ENCODE assay signal across 15 cellular contexts in genomic region chr11:72820439-72821139, GRCh38. TPM values are rescaled to one million over a fixed set of nuclear protein-coding genes. Genes with fewer than 3 reads are reported as not detected.
DNase-seq lines count a peak whose midpoint lies in the region; ATAC-seq, FAIRE-seq and TF ChIP-seq lines count a peak whose summit lies in the region.
"Had no signal": no experiment of that assay in that cellular context is flagged by ENCODE, and none has a peak within 500 bp of the region (broad histone marks: within the 10 kb centered on the region; RNA-seq: fewer than 3 reads in every experiment).

No MANE protein-coding gene starts in this region.

- RAD21 ChIA-PET in HCT116 (lab: Charles Lee; ENCODE audit: low non-redundant PET in 1 of 2, low total read pairs in 2 of 2, uncharacterized antibody in 2 of 2, unreplicated experiment in 2 of 2): no interaction called here

- H2BK20ac ChIP-seq in H1 (ENCODE audit: low read length): no peak overlapping the region

- H3K4me2 ChIP-seq in HCT116 (ENCODE audit: low read length): peak overlapping the region; percentile 88
- peak overlapping the region; percentile 76 to 99; a peak in 3 of 4 replicates for H3K4me2 ChIP-seq in H1 (ENCODE audit: insufficient read depth in 1 of 2, low read depth in 2 of 2, low read length in 2 of 2)

- intact Hi-C loops in HCT116 (cut with micrococcal nuclease): no loop called here

- TF ChIP-seq CTCF in HCT116 (IDR thresholded peaks at IDR 0.05 in 2 of 3, conservative IDR thresholded peaks at IDR 0.05 in 1 of 3; ENCODE audit: borderline replicate concordance in 1 of 3, insufficient read depth in 1 of 3, low read depth in 2 of 3, low read length in 2 of 3) (no peak), H1 (IDR thresholded peaks at IDR 0.05; ENCODE audit: control extremely low read depth in 1 of 3, insufficient read depth in 1 of 3, low read depth in 1 of 3, low read length in 3 of 3) (no peak), neural crest cell (conservative IDR thresholded peaks at IDR 0.05) (no peak)

- POLR2A ChIA-PET in CD8-positive, alpha-beta memory T cell (lab: Charles Lee): no interaction called here
- POLR2A ChIA-PET in HCT116 (lab: Charles Lee): no interaction called here
- POLR2A ChIA-PET in H1 (lab: Charles Lee; ENCODE audit: partially characterized antibody): interaction anchor here (0.8 to 4.3 kb wide), 3 partner anchors 8 to 46 kb away, joined by 3 to 13 read pairs (median 3); no protein-coding TSS in a partner anchor

- ATAC-seq in HCT116: no peak
- ATAC-seq: CD8-positive, alpha-beta T cell had no signal

- TF ChIP-seq RAD21 in HCT116 (IDR thresholded peaks at IDR 0.05; ENCODE audit: low read depth): no peak
- no peak for TF ChIP-seq RAD21 in H1 (IDR thresholded peaks at IDR 0.05 in 1 of 2, conservative IDR thresholded peaks at IDR 0.05 in 1 of 2; ENCODE audit: low read depth in 2 of 2, low read length in 2 of 2)

- no peak overlapping the region for H3K56ac ChIP-seq in H1 (replicated peaks; ENCODE audit: insufficient read length, low read depth, low read length)

- no peak overlapping the region; the same call in 1 of the 2 replicates for H4K8ac ChIP-seq in H1 (ENCODE audit: extremely low read depth, insufficient read depth, low read length)

- H3K4me3 ChIP-seq in CD8-positive, alpha-beta memory T cell (ENCODE audit: low read length): no peak overlapping the region
- peak overlapping the region in 1 of 2 experiments; percentile 62; a peak in 1 of 4 replicates for H3K4me3 ChIP-seq in HCT116 (replicated peaks in 1 of 2; ENCODE audit: low read depth in 1 of 2, low read length in 2 of 2)
- no peak overlapping the region for H3K4me3 ChIP-seq in H1 (ENCODE audit: extremely low read depth in 1 of 4, insufficient read depth in 2 of 4, low read depth in 3 of 4, low read length in 4 of 4)

- H2BK15ac ChIP-seq in H1 (ENCODE audit: low read length): peak overlapping the region; percentile 92; the same call in 1 of the 2 replicates

- H3K9me2 ChIP-seq in HCT116 (ENCODE audit: insufficient read depth): no peaks in the 10 kb centered on the region

- peaks cover 13% of the 10 kb centered on the region for H3K23me2 ChIP-seq in H1 (ENCODE audit: low read depth, low read length)

- H3K4me3 Mint-ChIP-seq in CD8-positive, alpha-beta memory T cell: peak overlapping the region in 4 of 7 donors; percentile 7 to 84 (median 32)
- H3K4me3 Mint-ChIP-seq in neural crest cell: peak overlapping the region; percentile 61
- H3K4me3 Mint-ChIP-seq: activated naive CD4-positive, alpha-beta T cell treated with anti-CD3 and anti-CD28 coated beads for 36 hours; CD8-positive, alpha-beta T cell had no signal

- H3K4ac ChIP-seq in H1 (replicated peaks; ENCODE audit: insufficient read length, low read depth, low read length): no peak overlapping the region

- H3K14ac ChIP-seq in H1 (ENCODE audit: insufficient read length): no peak overlapping the region

- H3K9ac ChIP-seq in HCT116 (ENCODE audit: low read length) (0 out of 2 replicates have a peak overlapping the region, but pooled peaks have one; percentile 75), H1 (replicated peaks in 1 of 4; ENCODE audit: extremely low read depth in 1 of 4, low read depth in 3 of 4, low read length in 3 of 4) (no peak overlapping the region)

- H3K79me2 ChIP-seq in HCT116 (ENCODE audit: insufficient read depth, low read length) (no peaks in the 10 kb centered on the region), H1 (ENCODE audit: control insufficient read depth in 1 of 2, insufficient read depth in 2 of 2, low read length in 2 of 2) (no peaks in the 10 kb centered on the region)

- no peaks in the 10 kb centered on the region for H3K27me3 ChIP-seq in CD8-positive, alpha-beta memory T cell (ENCODE audit: insufficient read depth, low read length, poor library complexity, severe bottlenecking)
- H3K27me3 ChIP-seq in HCT116 (ENCODE audit: insufficient read depth, low read length) (no peaks in the 10 kb centered on the region), H1 (replicated peaks in 1 of 4; ENCODE audit: control insufficient read depth in 3 of 4, extremely low read depth in 1 of 4, insufficient read depth in 3 of 4, low read length in 3 of 4) (peaks cover 0 to 18% (median 14%) of the 10 kb centered on the region in 4 experiments; a peak in 6 of 7 replicates)
- H3K27me3 ChIP-seq: cardiac muscle cell, uterus had no signal

- no peak for FAIRE-seq in H1 (lab: Jason Lieb, UNC)
- FAIRE-seq: endometrium, RCC 7860 had no signal

- no peaks in the 10 kb centered on the region for H4K20me1 ChIP-seq in HCT116 (ENCODE audit: insufficient read depth)
- H4K20me1 ChIP-seq in H1 (replicated peaks in 1 of 2; ENCODE audit: control insufficient read depth in 1 of 2, insufficient read depth in 2 of 2, low read length in 2 of 2): peaks cover 0 to 2% of the 10 kb centered on the region in 2 experiments

- H3K23ac ChIP-seq in H1 (ENCODE audit: insufficient read length): no peak overlapping the region

- no peak overlapping the region for H3K18ac ChIP-seq in H1 (ENCODE audit: extremely low read depth, low read length)

- no peaks in the 10 kb centered on the region for H3K9me3 ChIP-seq in CD8-positive, alpha-beta memory T cell (ENCODE audit: low read length)
- H3K9me3 ChIP-seq in HCT116 (ENCODE audit: control insufficient read depth in 1 of 2, insufficient read depth in 1 of 2, low read depth in 1 of 2, low read length in 2 of 2) (no peaks in the 10 kb centered on the region), H1 (ENCODE audit: insufficient read depth in 2 of 2, low read depth in 1 of 2, low read length in 1 of 2) (no peaks in the 10 kb centered on the region)
- H3K9me3 ChIP-seq: uterus had no signal

- DNase-seq in CD8-positive, alpha-beta memory T cell: no peak
- no peak for DNase-seq in HCT116 (ENCODE audit: low read depth, low spot score)
- no peak for DNase-seq in H1 (ENCODE audit: low read depth in 1 of 2, low spot score in 2 of 2)
- DNase-seq in neural crest cell (ENCODE audit: low read depth, low spot score): no peak
- no peak for DNase-seq in NCI-H187 treated with DMSO at 0.1 percent for 48 hours (lab: John Stamatoyannopoulos, UW)
- DNase-seq in NK-92 (lab: John Stamatoyannopoulos, UW; ENCODE audit: unreplicated experiment): no peak
- DNase-seq in UCSD-AML1 (lab: John Stamatoyannopoulos, UW; ENCODE audit: unreplicated experiment): no peak
- DNase-seq: activated CD4-positive, alpha-beta T cell treated with anti-CD3 and anti-CD28 coated beads for 48 hours; activated naive CD4-positive, alpha-beta T cell treated with anti-CD3 and anti-CD28 coated beads for 36 hours; CD8-positive, alpha-beta T cell; left cardiac atrium had no signal

- peaks cover 9% of the 10 kb centered on the region for H3K4me1 ChIP-seq in CD8-positive, alpha-beta memory T cell (ENCODE audit: insufficient read depth, low read length)
- H3K4me1 ChIP-seq in HCT116 (ENCODE audit: control insufficient read depth in 1 of 2, insufficient read depth in 2 of 2, low read length in 2 of 2) (peaks cover 8 to 25% of the 10 kb centered on the region in 2 experiments), H1 (replicated peaks in 1 of 4; ENCODE audit: control insufficient read depth in 3 of 4, insufficient read depth in 4 of 4, low read length in 3 of 4) (peaks cover 0 to 16% (median 11%) of the 10 kb centered on the region in 4 experiments; a peak in 5 of 7 replicates)

- H4K91ac ChIP-seq in H1 (replicated peaks; ENCODE audit: insufficient read length, low read length): peak overlapping the region; percentile 3

- no peak overlapping the region for H4K5ac ChIP-seq in H1 (ENCODE audit: insufficient read length, low read depth, low read length)

- peaks cover 33% of the 10 kb centered on the region for H3K36me3 ChIP-seq in CD8-positive, alpha-beta memory T cell (ENCODE audit: insufficient read depth, low read length)
- H3K36me3 ChIP-seq in HCT116 (ENCODE audit: control insufficient read depth in 1 of 2, insufficient read depth in 2 of 2, low read length in 2 of 2) (no peaks in the 10 kb centered on the region), H1 (ENCODE audit: control insufficient read depth in 2 of 4, insufficient read depth in 4 of 4, low read length in 3 of 4) (no peaks in the 10 kb centered on the region)
- H3K36me3 ChIP-seq: cardiac muscle cell, uterus had no signal

- peaks cover 20 to 59% (median 38%) of the 10 kb centered on the region in 3 donors for H3K4me1 Mint-ChIP-seq in CD8-positive, alpha-beta memory T cell
- peaks cover 9% of the 10 kb centered on the region for H3K4me1 Mint-ChIP-seq in neural crest cell

- H2AK5ac ChIP-seq in H1 (ENCODE audit: low read depth, low read length): peak overlapping the region; percentile 83; the same call in 1 of the 2 replicates

- H3K27ac ChIP-seq in CD8-positive, alpha-beta memory T cell (ENCODE audit: low read depth, low read length): no peak overlapping the region
- H3K27ac ChIP-seq in HCT116 (ENCODE audit: low read depth, low read length) (no peak overlapping the region; the same call in 1 of the 2 replicates), H1 (ENCODE audit: low read depth, low read length) (no peak overlapping the region)
- H3K27ac ChIP-seq: cardiac muscle cell had no signal

- H3K27me3 Mint-ChIP-seq in CD8-positive, alpha-beta memory T cell: peaks cover 0 to 3% of the 10 kb centered on the region in 2 donors
- peaks cover 7% of the 10 kb centered on the region for H3K27me3 Mint-ChIP-seq in neural crest cell (ENCODE audit: low read depth)

- WGBS in H1 (ENCODE audit: extremely low coverage in 1 of 2, insufficient coverage in 1 of 2, insufficient read length in 1 of 2, insufficient replicate concordance in 2 of 2, low coverage in 1 of 2, low lambda C conversion rate in 2 of 2, missing lambda C conversion rate in 1 of 2), 2 experiments: 94% methylated on average over 15 of the region's 15 CpGs; no CpG with 5 or more reads in 1 of the 2 experiments

- peak overlapping the region in 6 of 8 donors; percentile 50 to 73 (median 56) for H3K27ac Mint-ChIP-seq in CD8-positive, alpha-beta memory T cell
- H3K27ac Mint-ChIP-seq in neural crest cell (ENCODE audit: unreplicated experiment): no peak overlapping the region
- H3K27ac Mint-ChIP-seq: activated naive CD4-positive, alpha-beta T cell treated with anti-CD3 and anti-CD28 coated beads for 36 hours; CD8-positive, alpha-beta T cell had no signal

- no peak overlapping the region for H2BK5ac ChIP-seq in H1 (ENCODE audit: low read depth, low read length)

- H2BK120ac ChIP-seq in H1 (replicated peaks; ENCODE audit: low read depth, low read length): no peak overlapping the region

- no peaks in the 10 kb centered on the region for H3K9me3 Mint-ChIP-seq in CD8-positive, alpha-beta memory T cell
- no peaks in the 10 kb centered on the region for H3K9me3 Mint-ChIP-seq in neural crest cell
- H3K9me3 Mint-ChIP-seq: activated naive CD4-positive, alpha-beta T cell treated with anti-CD3 and anti-CD28 coated beads for 36 hours; CD8-positive, alpha-beta T cell had no signal

- TF ChIP-seq EP300 in H1 (IDR thresholded peaks at IDR 0.05; ENCODE audit: borderline replicate concordance in 1 of 2, low read depth in 2 of 2, low read length in 2 of 2): no peak

- no peak for TF ChIP-seq POLR2A in HCT116 (IDR thresholded peaks at IDR 0.05; ENCODE audit: borderline replicate concordance, extremely low read depth, insufficient read depth, insufficient read length)
- no peak for TF ChIP-seq POLR2A in H1 (IDR thresholded peaks at IDR 0.05; ENCODE audit: control extremely low read depth in 1 of 2, low read depth in 2 of 2, low read length in 2 of 2)

- no TSS peak for BruUV-seq in HCT116 (replicated peaks; lab: Mats Ljungman, UMichigan)

- peaks cover 4 to 70% (median 15%) of the 10 kb centered on the region in 3 donors for H3K36me3 Mint-ChIP-seq in CD8-positive, alpha-beta memory T cell
- H3K36me3 Mint-ChIP-seq in neural crest cell (ENCODE audit: low read depth): peaks cover 3% of the 10 kb centered on the region

- H2AFZ ChIP-seq in HCT116 (ENCODE audit: low read depth, low read length, poor library complexity, severe bottlenecking) (no peak overlapping the region), H1 (ENCODE audit: low read length) (0 out of 2 replicates have a peak overlapping the region, but pooled peaks have one; percentile 10)

- peak overlapping the region; percentile 75; the same call in 1 of the 2 replicates for H2BK12ac ChIP-seq in H1 (ENCODE audit: low read depth, low read length)

- no peaks in the 10 kb centered on the region for H3K79me1 ChIP-seq in H1 (ENCODE audit: low read depth, low read length)

- CTCF ChIA-PET in CD8-positive, alpha-beta memory T cell (lab: Charles Lee): interaction anchor here (1.5 kb wide), 1 partner anchor 8 kb away, joined by 6 read pairs; no protein-coding TSS in a partner anchor
- CTCF ChIA-PET in HCT116 (lab: Charles Lee) (interaction anchor here (1.5 kb wide), 1 partner anchor 8 kb away, joined by 5 read pairs; no protein-coding TSS in a partner anchor), H1 (lab: Charles Lee; ENCODE audit: partially characterized antibody) (interaction anchor here (0.6 to 3.1 kb wide), 4 partner anchors 13 to 1671 kb away, joined by 3 to 10 read pairs (median 6); partner anchors contain the start of gene STARD10)

RNA-seq across cellular contexts. Expression of gene ATG16L2, which starts 6.4 kb away (rescaled TPM):
- total RNA-seq in CD8-positive, alpha-beta memory T cell: 10 to 100 TPM; 50.3 to 53.2 TPM
- polyA plus RNA-seq in CD8-positive, alpha-beta memory T cell: 18.8 TPM
- total RNA-seq in HCT116 (2021; ENCODE audit: unreplicated experiment): 15.2 TPM
- polyA plus RNA-seq in HCT116 (2012): 13.9 and 15.4 TPM in 2 replicates
- 11.0 and 11.7 TPM in 2 replicates for total RNA-seq in H1 (2021; fragmentation: NEBNext Ultra II Directional; extraction: Animal tissue kit (Norgen Biotek cat#: 25700))
- 18.5 and 23.4 TPM in 2 replicates for polyA plus RNA-seq in H1 (2011; rRNA removed)
- 26.6 TPM for polyA plus RNA-seq in H1 (2011; cell fraction: cytosol; rRNA removed)
- 154 TPM for polyA plus RNA-seq in H1 (2011; cell fraction: nucleus; rRNA removed)
- 11.4 to 21.9 TPM (median 16.3 TPM) in 4 replicates for polyA plus RNA-seq in H1 (2012, experiment 1 of 2)
- 6.5 TPM for polyA plus RNA-seq in H1 (2012, experiment 2 of 2)
- polyA plus RNA-seq in H1 (2013, experiment 1 of 2): 7.1 TPM
- 6.3 TPM for polyA plus RNA-seq in H1 (2013, experiment 2 of 2)
- polyA minus RNA-seq in H1 (2011; rRNA and poly(A)+ RNA removed): 15.4 and 15.5 TPM in 2 replicates
- polyA minus RNA-seq in H1 (2011; cell fraction: cytosol; rRNA and poly(A)+ RNA removed): 7.7 TPM
- 34.3 TPM for polyA minus RNA-seq in H1 (2011; cell fraction: nucleus; rRNA and poly(A)+ RNA removed)
- total RNA-seq in neural crest cell: 22.7 and 24.5 TPM in 2 replicates

RNA-seq across cellular contexts. Expression of gene STARD10, which starts 26.7 kb away (rescaled TPM):
- 10 to 100 TPM; 13.8 to 15.9 TPM for total RNA-seq in CD8-positive, alpha-beta memory T cell
- 21.8 TPM for polyA plus RNA-seq in CD8-positive, alpha-beta memory T cell
- 58.4 TPM for total RNA-seq in HCT116 (2021; ENCODE audit: unreplicated experiment)
- polyA plus RNA-seq in HCT116 (2012): 95.0 and 105 TPM in 2 replicates
- 23.7 and 25.3 TPM in 2 replicates for total RNA-seq in H1 (2021; fragmentation: NEBNext Ultra II Directional; extraction: Animal tissue kit (Norgen Biotek cat#: 25700))
- 35.7 and 57.1 TPM in 2 replicates for polyA plus RNA-seq in H1 (2011; rRNA removed)
- 41.5 TPM for polyA plus RNA-seq in H1 (2011; cell fraction: cytosol; rRNA removed)
- polyA plus RNA-seq in H1 (2011; cell fraction: nucleus; rRNA removed): 74.6 TPM
- polyA plus RNA-seq in H1 (2012, experiment 1 of 2): 26.5 to 39.2 TPM (median 33.0 TPM) in 4 replicates
- polyA plus RNA-seq in H1 (2012, experiment 2 of 2): 26.5 TPM
- 16.4 TPM for polyA plus RNA-seq in H1 (2013, experiment 1 of 2)
- polyA plus RNA-seq in H1 (2013, experiment 2 of 2): 14.7 TPM
- polyA minus RNA-seq in H1 (2011; rRNA and poly(A)+ RNA removed): 31.9 and 36.2 TPM in 2 replicates
- polyA minus RNA-seq in H1 (2011; cell fraction: cytosol; rRNA and poly(A)+ RNA removed): 19.2 TPM
- polyA minus RNA-seq in H1 (2011; cell fraction: nucleus; rRNA and poly(A)+ RNA removed): 19.1 TPM
- 12.6 and 13.5 TPM in 2 replicates for total RNA-seq in neural crest cell
